22 cellular contexts compared by ENCODE assay signal in the genomic region with DNA sequence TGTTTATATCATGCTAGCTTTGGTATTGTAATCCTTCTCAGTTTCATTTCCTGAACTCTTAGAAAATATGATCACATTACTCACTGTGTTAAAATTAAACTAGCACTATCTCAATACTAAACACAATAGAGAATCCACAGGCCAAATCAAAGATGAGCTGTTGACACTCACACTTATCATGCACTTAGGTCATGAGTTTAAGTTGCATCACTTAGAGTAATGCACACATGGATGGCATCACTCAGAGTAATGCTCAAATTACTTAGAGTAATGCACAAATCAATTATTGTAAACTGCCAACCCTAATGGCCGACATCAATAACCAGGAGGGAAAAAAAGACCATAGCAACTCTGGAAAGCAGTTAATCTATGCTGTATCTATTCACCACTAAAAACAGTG. TPM values are rescaled to one million over a fixed set of nuclear protein-coding genes. Genes with fewer than 3 reads are reported as not detected.
DNase-seq lines count a peak whose midpoint lies in the region; ATAC-seq, FAIRE-seq and TF ChIP-seq lines count a peak whose summit lies in the region.
"Had no signal": no experiment of that assay in that cellular context is flagged by ENCODE, and none has a peak within 500 bp of the region (broad histone marks: within the 10 kb centered on the region; RNA-seq: fewer than 3 reads in every experiment).

No MANE protein-coding gene starts in this region.

- H3K4me1 Mint-ChIP-seq in activated CD4-positive, alpha-beta T cell treated with anti-CD3 and anti-CD28 coated beads for 36 hours = peaks cover 26% of the 10 kb centered on the region
- peaks cover 20% of the 10 kb centered on the region for H3K4me1 Mint-ChIP-seq in activated CD4-positive, alpha-beta memory T cell treated with anti-CD3 and anti-CD28 coated beads for 36 hours (ENCODE audit: low read depth)

- ATAC-seq in activated CD4-positive, alpha-beta T cell treated with anti-CD3 and anti-CD28 coated beads for 36 hours = peak; percentile 77
- ATAC-seq in HepG2 (no peak), HG03095 (IDR thresholded peaks at IDR 0.05; ENCODE audit: unreplicated experiment) (no peak)

- no peak overlapping the region for H2AFZ ChIP-seq in HepG2 (ENCODE audit: low read length)

- H3K9me3 ChIP-seq in HepG2 (ENCODE audit: low read length) = no peaks in the 10 kb centered on the region
- H3K9me3 ChIP-seq: esophagus muscularis mucosa, pancreas, stomach, upper lobe of left lung had no signal

- no peak overlapping the region for H3K9ac ChIP-seq in HepG2 (ENCODE audit: insufficient read depth, low read depth, low read length)

- 0% methylated on average over 1 of the region's 1 CpG for WGBS in HepG2 (ENCODE audit: low lambda C conversion rate)

- no peak for TF ChIP-seq POLR2A in HepG2 (IDR thresholded peaks at IDR 0.05; ENCODE audit: insufficient read depth in 1 of 2, low read depth in 2 of 2, low read length in 2 of 2)

- H3K27ac ChIP-seq in HepG2 (ENCODE audit: extremely low read length, insufficient read depth, low read length) = no peak overlapping the region
- H3K27ac ChIP-seq: esophagus muscularis mucosa, pancreas, RWPE1, upper lobe of left lung had no signal

- peak overlapping the region; percentile 27; the same call in 1 of the 2 replicates for H3K4me2 ChIP-seq in HepG2 (ENCODE audit: low read depth, low read length)

- CTCF ChIA-PET in activated CD4-positive, alpha-beta T cell treated with anti-CD3 and anti-CD28 coated beads for 36 hours (lab: Charles Lee) = interaction anchor here (0.5 to 3.2 kb wide), 23 partner anchors 9 to 416 kb away, joined by 3 to 21 read pairs (median 3); partner anchors contain the start of genes B3GNT5 and PARL
- CTCF ChIA-PET in activated CD4-positive, alpha-beta memory T cell treated with anti-CD3 and anti-CD28 coated beads for 36 hours (lab: Charles Lee) = interaction anchor here (0.5 to 4.1 kb wide), 23 partner anchors 9 to 552 kb away, joined by 3 to 34 read pairs (median 5); partner anchors contain the start of genes MCF2L2, PARL and YEATS2
- CTCF ChIA-PET in HepG2 (lab: Yijun Ruan, JAX; ENCODE audit: low intra/inter-chr PET ratio, low total read pairs) = interaction anchor here (2.9 kb wide), 1 partner anchor 299 kb away, joined by 25 read pairs; no protein-coding TSS in a partner anchor

- no peaks in the 10 kb centered on the region for H3K36me3 ChIP-seq in HepG2 (replicated peaks in 1 of 2; ENCODE audit: control insufficient read depth in 1 of 2, insufficient read depth in 2 of 2, low read length in 2 of 2)
- H3K36me3 ChIP-seq: esophagus muscularis mucosa, pancreas, stomach, upper lobe of left lung had no signal

- POLR2A ChIA-PET in activated CD4-positive, alpha-beta T cell treated with anti-CD3 and anti-CD28 coated beads for 36 hours (lab: Charles Lee) = interaction anchor here (0.7 to 1.1 kb wide), 3 partner anchors 29 to 236 kb away, joined by 3 to 5 read pairs (median 4); no protein-coding TSS in a partner anchor
- POLR2A ChIA-PET in activated CD4-positive, alpha-beta memory T cell treated with anti-CD3 and anti-CD28 coated beads for 36 hours (lab: Charles Lee) = interaction anchor here (0.9 to 1.5 kb wide), 5 partner anchors 38 to 168 kb away, joined by 3 to 7 read pairs (median 4); partner anchors contain the start of gene MCF2L2
- POLR2A ChIA-PET in HepG2 (lab: Yijun Ruan, JAX) = no interaction called here

- in situ Hi-C loops in HepG2 (cut with HindIII; ENCODE audit: extremely low pct_ligation_motif_present, low pct_unique_long_range_greater_than_20kb) = no loop called here

- H3K4me3 ChIP-seq in HepG2 (replicated peaks in 1 of 3; ENCODE audit: insufficient read depth in 1 of 3, low read depth in 2 of 3, low read length in 3 of 3) = no peak overlapping the region
- H3K4me3 ChIP-seq: esophagus muscularis mucosa, pancreas had no signal

- no peak for DNase-seq in activated CD4-positive, alpha-beta T cell treated with anti-CD3 and anti-CD28 coated beads for 36 hours
- DNase-seq in activated CD4-positive, alpha-beta T cell treated with anti-CD3 and anti-CD28 coated beads for 48 hours = no peak
- DNase-seq in NCI-H2029 treated with DMSO at 0.1 percent for 48 hours (lab: John Stamatoyannopoulos, UW) (peak; percentile 7), HepG2 (ENCODE audit: low spot score) (no peak), GM19238 (ENCODE audit: insufficient read length, low spot score) (no peak), urothelium cell line (ENCODE audit: low spot score) (no peak)
- no peak for DNase-seq in activated CD4-positive, alpha-beta memory T cell treated with anti-CD3 and anti-CD28 coated beads for 36 hours
- DNase-seq: activated gamma-delta T cell treated with Interleukin-2 at 50 U/mL for 16 hours; CD4-positive, alpha-beta memory T cell; DND-41; effector CD4-positive, alpha-beta T cell; left cardiac atrium; natural killer cell; NCI-H446; pancreas; stimulated activated CD4-positive, alpha-beta T cell treated with anti-CD3 and anti-CD28 coated beads, Interleukin-1b, Interleukin-23, amount 100 ng/mL, for 48 hours; stomach; upper lobe of left lung had no signal

- H3K36me3 Mint-ChIP-seq in activated CD4-positive, alpha-beta T cell treated with anti-CD3 and anti-CD28 coated beads for 36 hours (ENCODE audit: low read depth) = no peaks in the 10 kb centered on the region
- no peaks in the 10 kb centered on the region for H3K36me3 Mint-ChIP-seq in activated CD4-positive, alpha-beta memory T cell treated with anti-CD3 and anti-CD28 coated beads for 36 hours
- H3K36me3 Mint-ChIP-seq: CD4-positive, alpha-beta memory T cell; natural killer cell had no signal

- no TSS peak for BruUV-seq in HepG2 (replicated peaks; lab: Mats Ljungman, UMichigan)

- peak overlapping the region; percentile 84 for H3K27ac Mint-ChIP-seq in activated CD4-positive, alpha-beta T cell treated with anti-CD3 and anti-CD28 coated beads for 36 hours
- H3K27ac Mint-ChIP-seq in activated CD4-positive, alpha-beta memory T cell treated with anti-CD3 and anti-CD28 coated beads for 36 hours = peak overlapping the region; percentile 79

- no peaks in the 10 kb centered on the region for H3K79me2 ChIP-seq in HepG2 (ENCODE audit: insufficient read depth, low read length)

- TF ChIP-seq CTCF in HepG2 (CRISPR knock-in tag; IDR thresholded peaks at IDR 0.05) = no peak

- no peaks in the 10 kb centered on the region for H4K20me1 ChIP-seq in HepG2 (ENCODE audit: insufficient read depth, low read length)

- intact Hi-C loops in activated CD4-positive, alpha-beta T cell treated with anti-CD3 and anti-CD28 coated beads for 36 hours (cut with DNase I, micrococcal nuclease) = loop anchor here (2.0 to 10.0 kb wide), 7 partner anchors 34 to 786 kb away; partner anchors contain the start of genes MAP6D1 (in 1 of the 2), PARL (in 1 of the 2) and YEATS2 (in 1 of the 2)
- intact Hi-C loops in activated CD4-positive, alpha-beta memory T cell treated with anti-CD3 and anti-CD28 coated beads for 36 hours (cut with micrococcal nuclease) = loop anchor here (1.0 to 5.0 kb wide), 5 partner anchors 22 to 549 kb away; partner anchors contain the start of genes ABCC5 and MAP6D1
- intact Hi-C loops in HepG2 (cut with micrococcal nuclease; ENCODE audit: unreplicated experiment) = loop anchor here (5.0 kb wide), 1 partner anchor 414 kb away; the partner anchor contains the start of gene PARL

- FAIRE-seq in HepG2 (lab: Jason Lieb, UNC) (no peak), urothelium cell line (lab: Jason Lieb, UNC) (no peak)
- FAIRE-seq: pancreas had no signal

- no peaks in the 10 kb centered on the region for H3K9me3 Mint-ChIP-seq in activated CD4-positive, alpha-beta T cell treated with anti-CD3 and anti-CD28 coated beads for 36 hours (ENCODE audit: low read depth)
- H3K9me3 Mint-ChIP-seq in activated CD4-positive, alpha-beta memory T cell treated with anti-CD3 and anti-CD28 coated beads for 36 hours = no peaks in the 10 kb centered on the region
- H3K9me3 Mint-ChIP-seq: CD4-positive, alpha-beta memory T cell; natural killer cell had no signal

- no peaks in the 10 kb centered on the region for H3K27me3 ChIP-seq in HepG2 (ENCODE audit: control insufficient read depth in 1 of 2, insufficient read depth in 2 of 2, low read length in 2 of 2)
- H3K27me3 ChIP-seq: pancreas, upper lobe of left lung had no signal

- no peak overlapping the region for H3K4me3 Mint-ChIP-seq in activated CD4-positive, alpha-beta T cell treated with anti-CD3 and anti-CD28 coated beads for 36 hours
- H3K4me3 Mint-ChIP-seq in activated CD4-positive, alpha-beta memory T cell treated with anti-CD3 and anti-CD28 coated beads for 36 hours = no peak overlapping the region
- H3K4me3 Mint-ChIP-seq: IgD-negative memory B cell, natural killer cell had no signal

- no peaks in the 10 kb centered on the region for H3K27me3 Mint-ChIP-seq in activated CD4-positive, alpha-beta T cell treated with anti-CD3 and anti-CD28 coated beads for 36 hours
- no peaks in the 10 kb centered on the region for H3K27me3 Mint-ChIP-seq in activated CD4-positive, alpha-beta memory T cell treated with anti-CD3 and anti-CD28 coated beads for 36 hours
- H3K27me3 Mint-ChIP-seq: CD4-positive, alpha-beta memory T cell; IgD-negative memory B cell had no signal

- peaks cover 27% of the 10 kb centered on the region for H3K4me1 ChIP-seq in HepG2 (ENCODE audit: insufficient read depth, low read length)
- H3K4me1 ChIP-seq: pancreas had no signal

- TF ChIP-seq EP300 in HepG2 (IDR thresholded peaks at IDR 0.05; ENCODE audit: low read depth in 2 of 2, low read length in 2 of 2) (no peak), HepG2 (CRISPR knock-in tag; IDR thresholded peaks at IDR 0.05; ENCODE audit: borderline replicate concordance) (no peak)

- no peak for TF ChIP-seq RAD21 in HepG2 (CRISPR knock-in tag; IDR thresholded peaks at IDR 0.05)

RNA-seq across cellular contexts. Expression of gene MCF2L2, which starts 40.0 kb away (rescaled TPM):
- 1 to 10 TPM; 1.9 to 2.3 TPM for total RNA-seq in activated CD4-positive, alpha-beta T cell treated with anti-CD3 and anti-CD28 coated beads for 36 hours
- 1 to 10 TPM; 3.9 to 4.7 TPM for total RNA-seq in activated CD4-positive, alpha-beta memory T cell treated with anti-CD3 and anti-CD28 coated beads for 36 hours
- not detected in 2 replicates for total RNA-seq in HepG2 (2016; rRNA removed; fragmentation: Illumina TruSeq; extraction: Trizol)
- not detected in 2 replicates for total RNA-seq in HepG2 (2016; cell fraction: cytosol; rRNA removed; fragmentation: Illumina TruSeq; extraction: Trizol; ENCODE audit: low read depth)
- total RNA-seq in HepG2 (2016; cell fraction: insoluble cytoplasmic fraction; rRNA removed; fragmentation: Illumina TruSeq; extraction: Trizol) = not detected in 2 replicates
- not detected in 2 replicates for total RNA-seq in HepG2 (2016; cell fraction: membrane; rRNA removed; fragmentation: Illumina TruSeq; extraction: Trizol)
- total RNA-seq in HepG2 (2016; cell fraction: nucleus; rRNA removed; fragmentation: Illumina TruSeq; extraction: Trizol) = 0.09 TPM in 1 of 2 replicates, not detected in the other
- polyA plus RNA-seq in HepG2 (2011; rRNA removed) = not detected in 2 replicates
- polyA plus RNA-seq in HepG2 (2011; cell fraction: cytosol; rRNA removed) = not detected in 2 replicates
- 0.03 TPM in 1 of 2 replicates, not detected in the other for polyA plus RNA-seq in HepG2 (2011; cell fraction: nucleus; rRNA removed)
- not detected in 2 replicates for polyA plus RNA-seq in HepG2 (2012)
- polyA plus RNA-seq in HepG2 (2016; cell fraction: cytosol; fragmentation: Illumina TruSeq; extraction: Trizol; ENCODE audit: low read depth) = not detected in 2 replicates
- not detected in 2 replicates for polyA plus RNA-seq in HepG2 (2016; cell fraction: insoluble cytoplasmic fraction; fragmentation: Illumina TruSeq; extraction: Trizol; ENCODE audit: low read depth)
- polyA plus RNA-seq in HepG2 (2016; cell fraction: membrane; fragmentation: Illumina TruSeq; extraction: Trizol; ENCODE audit: low read depth) = not detected in 2 replicates
- not detected in 2 replicates for polyA plus RNA-seq in HepG2 (2016; cell fraction: nucleus; fragmentation: Illumina TruSeq; extraction: Trizol; ENCODE audit: insufficient read depth, low read depth)
- 0.02 and 0.23 TPM in 2 replicates for polyA minus RNA-seq in HepG2 (2011; rRNA and poly(A)+ RNA removed; ENCODE audit: low replicate concordance)
- polyA minus RNA-seq in HepG2 (2011; cell fraction: cytosol; rRNA and poly(A)+ RNA removed) = not detected in 2 replicates
- 0.37 TPM in 1 of 2 replicates, not detected in the other for polyA minus RNA-seq in HepG2 (2011; cell fraction: nucleus; rRNA and poly(A)+ RNA removed)
